ENCODE assay signal across 16 cellular contexts in the genomic region with DNA sequence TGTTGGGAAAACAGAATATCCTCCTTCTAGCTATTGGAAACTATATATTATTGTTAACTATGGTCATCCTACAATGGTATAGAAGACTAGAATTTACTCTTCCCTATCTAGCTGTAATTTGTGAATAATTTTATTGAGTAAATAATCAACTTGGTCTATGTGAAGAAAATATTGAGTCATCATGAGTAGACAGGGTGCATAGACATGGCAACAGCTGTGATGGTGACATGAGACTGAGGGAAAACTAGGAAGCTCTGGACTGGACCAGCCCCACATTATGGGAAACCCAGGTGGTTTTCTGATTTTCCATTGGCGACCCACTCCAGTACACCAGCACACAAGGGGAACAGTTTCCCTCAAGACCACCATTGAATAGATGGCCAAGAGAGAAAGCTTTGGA.
"Had no signal": no experiment of that assay in that cellular context is flagged by ENCODE, and none has a peak within 500 bp of the region (broad histone marks: within the 10 kb centered on the region; RNA-seq: fewer than 3 reads in every experiment).

No MANE protein-coding gene starts in this region.

- H3K79me2 ChIP-seq: hepatocyte had no signal

- H3K27ac ChIP-seq: epithelial cell of prostate, esophagus muscularis mucosa, gastroesophageal sphincter, hepatocyte, neutrophil had no signal

- H3K4me3 ChIP-seq: esophagus muscularis mucosa, gastroesophageal sphincter, hepatocyte, smooth muscle cell had no signal

- H3K27me3 ChIP-seq: esophagus muscularis mucosa, gastroesophageal sphincter, hepatocyte, neutrophil had no signal

- H3K4me2 ChIP-seq: hepatocyte, smooth muscle cell had no signal

- ATAC-seq: gastroesophageal sphincter; left lobe of liver; naive thymus-derived CD8-positive, alpha-beta T cell; right cardiac atrium had no signal

- DNase-seq: effector memory CD4-positive, alpha-beta T cell; head of caudate nucleus; mammary epithelial cell; naive thymus-derived CD8-positive, alpha-beta T cell; posterior cingulate gyrus; right cardiac atrium; stimulated activated CD4-positive, alpha-beta T cell treated with anti-CD3 and anti-CD28 coated beads, Interleukin-2, amount 100 ng/mL, for 48 hours; stimulated activated naive CD4-positive, alpha-beta T cell treated with Interleukin-2 at 50 U/mL for 16 hours; trophoblast cell had no signal

- H2AFZ ChIP-seq: hepatocyte had no signal

- H3K9me3 ChIP-seq: esophagus muscularis mucosa, gastroesophageal sphincter, neutrophil had no signal

- H3K4me1 ChIP-seq: esophagus muscularis mucosa, gastroesophageal sphincter had no signal

- H3K36me3 ChIP-seq: esophagus muscularis mucosa, gastroesophageal sphincter, neutrophil had no signal
